Comparison of ENCODE assay signal across 12 cellular contexts in the genomic region with DNA sequence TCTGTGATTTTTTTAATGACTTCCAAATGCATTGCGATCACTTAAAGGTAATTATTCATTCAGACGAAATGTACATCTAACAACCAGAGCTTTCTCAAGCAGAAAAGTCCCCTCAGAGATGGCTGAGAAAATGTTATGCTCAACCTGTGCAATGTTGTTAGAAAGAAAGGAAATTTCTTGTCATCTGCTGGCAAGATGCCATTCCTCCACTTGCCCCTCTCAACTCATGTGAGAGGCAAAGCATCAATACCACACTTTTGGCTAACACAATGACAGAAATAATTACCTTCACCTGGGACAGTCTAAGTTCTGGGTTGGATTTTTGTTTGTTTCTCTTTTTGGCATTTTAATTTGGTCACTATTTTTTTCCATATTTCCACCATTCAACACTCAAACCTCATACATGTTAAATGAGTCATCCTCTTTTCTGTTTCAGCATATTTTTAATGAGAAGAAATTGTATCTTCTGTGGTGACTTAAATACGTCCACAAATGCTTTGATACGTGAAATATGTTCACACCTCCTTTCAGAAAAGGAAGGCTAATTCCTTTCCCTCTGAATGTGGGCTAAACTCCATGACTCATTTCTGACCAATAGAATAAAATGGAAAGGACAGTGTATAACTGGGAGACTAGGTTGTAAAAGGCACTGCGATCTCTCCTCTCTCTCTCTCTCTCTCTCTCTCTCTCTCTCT.
A peak's percentile ranks its signal among the peaks of the same experiment; 100 is the strongest.
DNase-seq lines count a peak whose midpoint lies in the region; ATAC-seq and TF ChIP-seq lines count a peak whose summit lies in the region.
"Had no signal": no experiment of that assay in that cellular context is flagged by ENCODE, and none has a peak within 500 bp of the region (broad histone marks: within the 10 kb centered on the region; RNA-seq: fewer than 3 reads in every experiment).

No MANE protein-coding gene starts in this region.

- DNase-seq in EL (peak; percentile 78), NCI-H1092 treated with DMSO at 0.1 percent for 48 hours (lab: John Stamatoyannopoulos, UW) (peak; percentile 43), myocyte (ENCODE audit: low read depth) (peak; percentile 55), midbrain (lab: John Stamatoyannopoulos, UW) (no peak)
- DNase-seq: left ventricle myocardium inferior; NCI-H2107; nucleus accumbens; stimulated activated naive B cell treated with anti-CD40 and anti-IgM and Interleukin-4, amounts not matched to agents 10 μg/mL and 1 μg/mL and 100 μg/mL, for 72 hours had no signal

- TF ChIP-seq CTCF in brain (conservative IDR thresholded peaks at IDR 0.05): no peak

- H3K27me3 Mint-ChIP-seq in brain: peaks cover 3% of the 10 kb centered on the region
- H3K27me3 Mint-ChIP-seq: stimulated activated naive B cell treated with anti-CD40 and anti-IgM and Interleukin-4, amounts not matched to agents 10 μg/mL and 1 μg/mL and 100 μg/mL, for 72 hours had no signal

- no peak overlapping the region for H3K4me3 Mint-ChIP-seq in brain
- H3K4me3 Mint-ChIP-seq: stimulated activated naive B cell treated with anti-CD40 and anti-IgM and Interleukin-4, amounts not matched to agents 10 μg/mL and 1 μg/mL and 100 μg/mL, for 72 hours had no signal

- ATAC-seq in GM18870 (IDR thresholded peaks at IDR 0.05; ENCODE audit: unreplicated experiment) (no peak), HG02759 (IDR thresholded peaks at IDR 0.05; ENCODE audit: unreplicated experiment) (no peak), HG03460 (IDR thresholded peaks at IDR 0.05; ENCODE audit: unreplicated experiment) (no peak)
- ATAC-seq: stimulated activated naive B cell treated with anti-CD40 and anti-IgM and Interleukin-4, amounts not matched to agents 10 μg/mL and 1 μg/mL and 100 μg/mL, for 72 hours had no signal

- H3K9me3 Mint-ChIP-seq in brain: peaks cover 0 to 10% (median 6%) of the 10 kb centered on the region in 5 experiments

- H3K4me1 Mint-ChIP-seq in brain: peaks cover 9% of the 10 kb centered on the region
- H3K4me1 Mint-ChIP-seq: stimulated activated naive B cell treated with anti-CD40 and anti-IgM and Interleukin-4, amounts not matched to agents 10 μg/mL and 1 μg/mL and 100 μg/mL, for 72 hours had no signal

- H3K36me3 Mint-ChIP-seq in brain: no peaks in the 10 kb centered on the region
- H3K36me3 Mint-ChIP-seq: stimulated activated naive B cell treated with anti-CD40 and anti-IgM and Interleukin-4, amounts not matched to agents 10 μg/mL and 1 μg/mL and 100 μg/mL, for 72 hours had no signal

- peak overlapping the region in 4 of 5 experiments; percentile 20 to 74 (median 59) for H3K27ac Mint-ChIP-seq in brain
- H3K27ac Mint-ChIP-seq: stimulated activated naive B cell treated with anti-CD40 and anti-IgM and Interleukin-4, amounts not matched to agents 10 μg/mL and 1 μg/mL and 100 μg/mL, for 72 hours had no signal
